ENCODE assay signal across 12 cellular contexts in the genomic region with DNA sequence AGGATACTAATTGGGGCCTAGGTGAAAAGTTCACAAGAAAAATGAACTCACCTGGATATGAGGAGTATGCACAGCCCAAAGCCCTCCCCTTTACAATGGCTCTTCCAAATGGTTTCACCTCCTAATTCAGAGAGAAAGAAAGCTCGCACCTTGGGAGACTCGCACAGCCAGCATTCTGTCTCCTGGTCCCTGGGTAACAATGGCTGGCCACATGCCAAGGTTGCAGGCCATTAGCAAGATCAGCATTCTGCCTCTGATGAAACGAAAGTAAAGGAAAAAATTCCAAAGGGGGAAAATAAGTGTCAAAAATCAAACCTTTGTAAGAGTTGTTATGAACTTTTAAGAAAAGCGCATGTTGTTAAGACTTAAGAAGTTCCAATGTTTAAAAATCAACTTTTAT.
A peak's percentile ranks its signal among the peaks of the same experiment; 100 is the strongest.
DNase-seq lines count a peak whose midpoint lies in the region; ATAC-seq and TF ChIP-seq lines count a peak whose summit lies in the region.
"Had no signal": no experiment of that assay in that cellular context is flagged by ENCODE, and none has a peak within 500 bp of the region (broad histone marks: within the 10 kb centered on the region; RNA-seq: fewer than 3 reads in every experiment).

No MANE protein-coding gene starts in this region.

- H3K4me1 Mint-ChIP-seq in nephron = peaks cover 40% of the 10 kb centered on the region
- H3K4me1 Mint-ChIP-seq in activated naive CD8-positive, alpha-beta T cell treated with anti-CD3 and anti-CD28 coated beads, Interleukin-2, amount 50 U/mL, for 24 hours = no peaks in the 10 kb centered on the region

- DNase-seq in Right ventricle myocardium inferior (ENCODE audit: missing footprints) (peak; percentile 86), cardiac septum (ENCODE audit: low spot score) (no peak), glomerular visceral epithelial cell (ENCODE audit: extremely low spot score) (peak; percentile 31), NCI-H2196 treated with DMSO at 0.1 percent for 48 hours (lab: John Stamatoyannopoulos, UW; ENCODE audit: unreplicated experiment) (no peak)
- no peak for DNase-seq in activated naive CD8-positive, alpha-beta T cell treated with anti-CD3 and anti-CD28 coated beads, Interleukin-2, amount 50 U/mL, for 24 hours
- DNase-seq: activated CD4-positive, CD25-positive, alpha-beta regulatory T cell treated with anti-CD3 and anti-CD28 coated beads, Interleukin-2, amount 50 U/mL, for 72 hours; NCI-H2081 treated with DMSO at 0.1 percent for 48 hours; stimulated activated CD4-positive, alpha-beta T cell treated with anti-CD3 and anti-CD28 coated beads, Interleukin-15, amount 100 ng/mL, for 24 hours had no signal

- peaks cover 3% of the 10 kb centered on the region for H3K27me3 Mint-ChIP-seq in nephron (ENCODE audit: low read depth)
- H3K27me3 Mint-ChIP-seq in activated naive CD8-positive, alpha-beta T cell treated with anti-CD3 and anti-CD28 coated beads, Interleukin-2, amount 50 U/mL, for 24 hours = peaks cover 3% of the 10 kb centered on the region

- intact Hi-C loops in Right ventricle myocardium inferior (cut with DNase I) = loop anchor here (5.0 kb wide), 1 partner anchor 171 kb away; no protein-coding TSS in a partner anchor
- intact Hi-C loops in cardiac septum (cut with DNase I) = loop anchor here (5.0 to 10.0 kb wide), 3 partner anchors 171 to 616 kb away; no protein-coding TSS in a partner anchor

- no peak for ATAC-seq in Right ventricle myocardium inferior
- no peak for ATAC-seq in GM21576 (IDR thresholded peaks at IDR 0.05; ENCODE audit: unreplicated experiment)
- no peak for ATAC-seq in activated naive CD8-positive, alpha-beta T cell treated with anti-CD3 and anti-CD28 coated beads, Interleukin-2, amount 50 U/mL, for 24 hours
- no peak for ATAC-seq in HG03196 (IDR thresholded peaks at IDR 0.05; ENCODE audit: unreplicated experiment)
- ATAC-seq: gastroesophageal sphincter had no signal

- no peak for TF ChIP-seq CTCF in nephron (IDR thresholded peaks at IDR 0.05; ENCODE audit: unreplicated experiment in 3 of 3)

- peak overlapping the region in 2 of 3 experiments; percentile 41 to 73 for H3K27ac Mint-ChIP-seq in nephron
- no peak overlapping the region for H3K27ac Mint-ChIP-seq in activated naive CD8-positive, alpha-beta T cell treated with anti-CD3 and anti-CD28 coated beads, Interleukin-2, amount 50 U/mL, for 24 hours

- peaks cover 8% of the 10 kb centered on the region for H3K9me3 Mint-ChIP-seq in nephron
- peaks cover 10% of the 10 kb centered on the region for H3K9me3 Mint-ChIP-seq in activated naive CD8-positive, alpha-beta T cell treated with anti-CD3 and anti-CD28 coated beads, Interleukin-2, amount 50 U/mL, for 24 hours

- H3K36me3 Mint-ChIP-seq in nephron (ENCODE audit: low read depth) = peaks cover 4% of the 10 kb centered on the region
- H3K36me3 Mint-ChIP-seq in activated naive CD8-positive, alpha-beta T cell treated with anti-CD3 and anti-CD28 coated beads, Interleukin-2, amount 50 U/mL, for 24 hours (ENCODE audit: low read depth) = no peaks in the 10 kb centered on the region

- H3K4me3 Mint-ChIP-seq in nephron = no peak overlapping the region
- no peak overlapping the region for H3K4me3 Mint-ChIP-seq in activated naive CD8-positive, alpha-beta T cell treated with anti-CD3 and anti-CD28 coated beads, Interleukin-2, amount 50 U/mL, for 24 hours

Comparison
In these comparisons a context has a peak if more than half of its experiments do, and no peak if none do; other contexts are left out.
1. DNase-seq: peak in Right ventricle myocardium inferior (single experiment) and glomerular visceral epithelial cell (single experiment); none in cardiac septum (single experiment), NCI-H2196 treated with DMSO at 0.1 percent for 48 hours (single experiment) and activated naive CD8-positive, alpha-beta T cell treated with anti-CD3 and anti-CD28 coated beads, Interleukin-2, amount 50 U/mL, for 24 hours (single experiment).